8 cellular contexts compared by ENCODE assay signal in genomic region chr19:12789904-12790619, GRCh38. TPM values are rescaled to one million over a fixed set of nuclear protein-coding genes. Genes with fewer than 3 reads are reported as not detected.
DNase-seq lines count a peak whose midpoint lies in the region; ATAC-seq and TF ChIP-seq lines count a peak whose summit lies in the region.

No MANE protein-coding gene starts in this region.

- H3K4me1 ChIP-seq in trophoblast cell (ENCODE audit: control insufficient read depth in 1 of 2, insufficient read depth in 2 of 2, low read length in 2 of 2) = peaks cover 39 to 44% of the 10 kb centered on the region in 2 experiments
- peaks cover 32 to 64% (median 57%) of the 10 kb centered on the region in 4 donors for H3K4me1 ChIP-seq in transverse colon

- peak; percentile 32 for ATAC-seq in HG02588 (IDR thresholded peaks at IDR 0.05; ENCODE audit: unreplicated experiment)

- peak overlapping the region; percentile 57 for H2BK120ac ChIP-seq in trophoblast cell (ENCODE audit: insufficient read depth, low read length, poor library complexity)

- H3K27ac ChIP-seq in adipose tissue (ENCODE audit: low read depth, low read length) = peak overlapping the region; percentile 100
- H3K27ac ChIP-seq in trophoblast cell (ENCODE audit: low read depth, low read length) = peak overlapping the region; percentile 96
- H3K27ac ChIP-seq in transverse colon = peak overlapping the region; percentile 97 to 99 (median 98)

- WGBS in adipose tissue, 3 donors = 0 to 1% (median 0%) methylated on average over 53 to 56 of the region's 56 CpGs
- WGBS in trophoblast cell (ENCODE audit: extremely low coverage, insufficient coverage, insufficient read length) = no CpG with 5 or more reads among the region's 56 CpGs
- WGBS in transverse colon (ENCODE audit: low coverage in 1 of 2), 2 donors = 0% methylated on average over 4 to 34 of the region's 56 CpGs

- H4K12ac ChIP-seq in trophoblast cell (ENCODE audit: low read depth, low read length) = peak overlapping the region; percentile 5

- peaks cover 26% of the 10 kb centered on the region for H3K79me2 ChIP-seq in trophoblast cell (ENCODE audit: control insufficient read depth, insufficient read depth, low read length, poor library complexity)

- intact Hi-C loops in cardiac septum (cut with DNase I) (loop anchor here (5.0 to 10.0 kb wide), 2 partner anchors 362 to 1055 kb away; partner anchors contain the start of genes IER2 and STX10), transverse colon (cut with DNase I; ENCODE audit: low total_unique reads) (loop anchor here (10.0 kb wide), 1 partner anchor 365 kb away; the partner anchor contains the start of genes IER2 and STX10)

- peak overlapping the region; percentile 87 for H3K18ac ChIP-seq in trophoblast cell (ENCODE audit: low read length)

- H3K4me3 ChIP-seq in GM06990 (replicated peaks; ENCODE audit: low read depth, low read length) (peak overlapping the region; percentile 96), trophoblast cell (ENCODE audit: low read depth, low read length) (peak overlapping the region; percentile 59), transverse colon (peak overlapping the region; percentile 56 to 90 (median 87))

- peak overlapping the region; percentile 41 for H2AFZ ChIP-seq in trophoblast cell (ENCODE audit: insufficient read depth, low read length, poor library complexity)

- H3K4ac ChIP-seq in trophoblast cell (ENCODE audit: low read depth, low read length) = peak overlapping the region; percentile 57

- H2BK12ac ChIP-seq in trophoblast cell (ENCODE audit: low read length) = peak overlapping the region; percentile 69

- in situ Hi-C loops in transverse colon (cut with MboI; ENCODE audit: low pct_ligation_motif_present in 1 of 4, low pct_unique_long_range_greater_than_20kb in 1 of 4, low sequenced_read_pairs in 3 of 4) = no loop called here

- peak overlapping the region; percentile 80 for H3K14ac ChIP-seq in trophoblast cell (ENCODE audit: low read length)

- peaks cover 69% of the 10 kb centered on the region for H3K79me1 ChIP-seq in trophoblast cell (ENCODE audit: low read length)

- peak; percentile 98 for TF ChIP-seq POLR2A in transverse colon (IDR thresholded peaks at IDR 0.05)

- H3K23ac ChIP-seq in trophoblast cell (ENCODE audit: low read length) = no peak overlapping the region

- peak overlapping the region; percentile 96 for H4K8ac ChIP-seq in trophoblast cell (ENCODE audit: low read depth, low read length)

- TF ChIP-seq CTCF in GM06990 (IDR thresholded peaks at IDR 0.05; ENCODE audit: insufficient read depth, low read length, poor library complexity, severe bottlenecking) (no peak), transverse colon (IDR thresholded peaks at IDR 0.05) (no peak)

- no peaks in the 10 kb centered on the region for H3K27me3 ChIP-seq in GM06990 (replicated peaks; ENCODE audit: control insufficient read depth, insufficient read depth, low read length)
- H3K27me3 ChIP-seq in trophoblast cell (ENCODE audit: insufficient read depth, low read length) = no peaks in the 10 kb centered on the region
- no peaks in the 10 kb centered on the region for H3K27me3 ChIP-seq in transverse colon

- peak overlapping the region; percentile 96 for H3K4me2 ChIP-seq in trophoblast cell (ENCODE audit: low read length)

- peaks cover 2% of the 10 kb centered on the region for H3K9me3 ChIP-seq in trophoblast cell (ENCODE audit: insufficient read depth, low read depth, low read length)
- no peaks in the 10 kb centered on the region for H3K9me3 ChIP-seq in transverse colon

- H2BK5ac ChIP-seq in trophoblast cell (ENCODE audit: low read depth, low read length, poor library complexity) = peak overlapping the region; percentile 90

- DNase-seq in GM06990 (ENCODE audit: extremely low read depth, insufficient read length) = peak; percentile 99
- DNase-seq in NCI-H1092 treated with DMSO at 0.1 percent for 48 hours (lab: John Stamatoyannopoulos, UW) = peak; percentile 90
- peak; percentile 96 for DNase-seq in SW480 (ENCODE audit: low spot score)
- peak; percentile 99 for DNase-seq in cardiac septum (ENCODE audit: low spot score)
- peak; percentile 91 to 93 for DNase-seq in trophoblast cell
- DNase-seq in transverse colon = peak; percentile 97

- peak; percentile 79 for TF ChIP-seq EP300 in transverse colon (IDR thresholded peaks at IDR 0.05; ENCODE audit: low read depth)

- peak overlapping the region; percentile 86 for H2AK5ac ChIP-seq in trophoblast cell (ENCODE audit: low read length)

- peak overlapping the region; percentile 84 for H4K91ac ChIP-seq in trophoblast cell (ENCODE audit: low read depth, low read length)

- H3K9ac ChIP-seq in trophoblast cell (ENCODE audit: low read length) = peak overlapping the region; percentile 31

- H3K36me3 ChIP-seq in GM06990 (ENCODE audit: control insufficient read depth, insufficient read depth, low read length) (no peaks in the 10 kb centered on the region), trophoblast cell (ENCODE audit: control insufficient read depth in 1 of 2, insufficient read depth in 2 of 2, low read length in 2 of 2) (peaks cover 0 to 2% of the 10 kb centered on the region in 2 experiments), transverse colon (no peaks in the 10 kb centered on the region)

RNA-seq across cellular contexts. Expression of gene JUNB, which starts 1.2 kb away (rescaled TPM):
- polyA plus RNA-seq in adipose tissue = 1,000 to 10,000 TPM in 2 of 3 donors, 100 to 1,000 TPM in 1; 120 to 1,553 (median 1,136) TPM
- 97.7 TPM for total RNA-seq in cardiac septum
- polyA plus RNA-seq in trophoblast cell (2013) = 81.3 and 87.5 TPM in 2 replicates
- total RNA-seq in transverse colon = 100 to 1,000 TPM; 386 to 857 (median 664) TPM

RNA-seq across cellular contexts. Expression of gene PRDX2, which starts 11.5 kb away (rescaled TPM):
- polyA plus RNA-seq in adipose tissue = 100 to 1,000 TPM; 159 to 386 (median 207) TPM
- total RNA-seq in cardiac septum = 595 TPM
- polyA plus RNA-seq in trophoblast cell (2013) = 187 and 189 TPM in 2 replicates
- 100 to 1,000 TPM; 172 to 357 (median 198) TPM for total RNA-seq in transverse colon

RNA-seq across cellular contexts. Expression of gene THSD8, which starts 11.8 kb away (rescaled TPM):
- polyA plus RNA-seq in adipose tissue = 1 to 10 TPM in 1 of 3 donors, under 1 TPM in 2; 0.38 to 1.8 (median 0.52) TPM
- total RNA-seq in cardiac septum (0.94 TPM), transverse colon (1 to 10 TPM in 1 of 4 donors, not detected in 3; 1.6 TPM)
- 19.0 and 19.9 TPM in 2 replicates for polyA plus RNA-seq in trophoblast cell (2013)

RNA-seq across cellular contexts. Expression of gene HOOK2, which starts 14.7 kb away (rescaled TPM):
- 100 to 1,000 TPM in 1 of 3 donors, 10 to 100 TPM in 2; 41.1 to 210 (median 57.2) TPM for polyA plus RNA-seq in adipose tissue
- 101 TPM for total RNA-seq in cardiac septum
- polyA plus RNA-seq in trophoblast cell (2013) = 28.7 and 30.7 TPM in 2 replicates
- 100 to 1,000 TPM; 138 to 387 (median 215) TPM for total RNA-seq in transverse colon

RNA-seq across cellular contexts. Expression of gene RNASEH2A, which starts 16.3 kb away (rescaled TPM):
- 1 to 10 TPM; 3.3 to 6.4 (median 5.6) TPM for polyA plus RNA-seq in adipose tissue
- 4.4 TPM for total RNA-seq in cardiac septum
- 16.0 and 17.3 TPM in 2 replicates for polyA plus RNA-seq in trophoblast cell (2013)
- total RNA-seq in transverse colon = 10 to 100 TPM in 1 of 4 donors, 1 to 10 TPM in 2, not detected in 1; 2.7 to 17.5 (median 4.0) TPM

Comparison
In these comparisons a context has a peak if more than half of its experiments do, and no peak if none do; other contexts are left out.
1. Peak in every context shown above with its lines: DNase-seq, ATAC-seq, H3K4me3 ChIP-seq and H3K27ac ChIP-seq.